ENCODE assay signal across 8 cellular contexts in the genomic region with DNA sequence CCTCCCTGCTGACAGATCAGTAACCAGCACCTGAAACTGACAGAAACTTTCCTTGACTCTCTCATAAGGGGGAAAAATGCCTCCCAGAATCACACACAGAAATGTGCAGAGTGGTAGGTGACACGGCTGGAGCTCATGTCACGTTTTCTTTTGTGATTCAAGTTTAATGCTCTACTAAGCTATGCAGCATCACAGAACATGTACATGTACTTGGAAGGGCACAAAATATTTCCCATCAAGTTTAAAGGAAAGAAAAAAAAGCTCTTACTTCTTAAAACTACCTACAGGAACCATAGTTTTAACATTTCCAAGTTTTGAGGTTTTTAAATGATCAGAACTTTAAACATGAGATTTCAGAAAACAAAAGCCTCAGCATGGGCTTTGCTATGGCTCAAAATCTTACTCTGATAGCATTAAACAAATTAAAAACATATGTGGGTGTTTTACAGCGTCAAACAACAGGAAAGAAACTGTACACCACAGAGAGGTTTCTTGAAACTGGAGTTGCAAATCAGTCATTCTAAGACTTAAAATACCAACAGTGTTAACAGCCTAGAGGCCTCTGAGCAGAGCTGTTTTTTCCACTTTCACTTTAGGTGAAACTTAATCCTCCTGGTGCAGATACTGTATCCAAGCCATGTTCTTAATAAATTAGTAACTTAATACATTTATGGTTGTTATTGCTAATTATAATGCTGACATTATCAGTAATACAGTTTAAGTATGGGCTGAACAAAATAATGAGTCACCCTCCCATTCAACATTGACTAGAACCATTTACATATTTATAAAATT. TPM values are rescaled to one million over a fixed set of nuclear protein-coding genes. Genes with fewer than 3 reads are reported as not detected.
DNase-seq lines count a peak whose midpoint lies in the region; ATAC-seq and TF ChIP-seq lines count a peak whose summit lies in the region.

No MANE protein-coding gene starts in this region.

- H3K36me3 ChIP-seq in psoas muscle (ENCODE audit: insufficient read depth in 1 of 2, low read depth in 1 of 2) = peaks cover 0 to 7% of the 10 kb centered on the region in 2 donors

- no peak for TF ChIP-seq POLR2A in NB4 (IDR thresholded peaks at IDR 0.05; ENCODE audit: extremely low read depth, insufficient read length)

- intact Hi-C loops in psoas muscle (cut with DNase I) = no loop called here

- H3K9me3 ChIP-seq in psoas muscle = no peaks in the 10 kb centered on the region

- H3K4me1 Mint-ChIP-seq in effector memory CD8-positive, alpha-beta T cell (ENCODE audit: low read depth in 2 of 2) = peaks cover 76 to 86% of the 10 kb centered on the region in 2 donors

- H3K4me3 ChIP-seq in HFF-Myc (replicated peaks; ENCODE audit: low read depth, low read length) = peak overlapping the region; percentile 31
- H3K4me3 ChIP-seq in NB4 (ENCODE audit: low read depth, low read length) = peak overlapping the region; percentile 48
- H3K4me3 ChIP-seq in psoas muscle = peak overlapping the region; percentile 26

- peaks cover 90% of the 10 kb centered on the region for H3K36me3 Mint-ChIP-seq in effector memory CD8-positive, alpha-beta T cell (ENCODE audit: insufficient read depth)

- ATAC-seq in activated CD4-positive, CD25-positive, alpha-beta regulatory T cell treated with anti-CD3 and anti-CD28 coated beads, Interleukin-2, amount 50 U/mL, for 24 hours = peak; percentile 79 to 80
- peak; percentile 64 for ATAC-seq in effector memory CD8-positive, alpha-beta T cell (replicated peaks)
- ATAC-seq in psoas muscle = peak; percentile 33 to 62 (median 50)

- no peak for TF ChIP-seq CTCF in HFF-Myc (IDR thresholded peaks at IDR 0.05; ENCODE audit: low read depth, low read length, missing control alignments)
- TF ChIP-seq CTCF in NB4 (IDR thresholded peaks at IDR 0.05; ENCODE audit: low read depth, low read length) = no peak
- no peak for TF ChIP-seq CTCF in psoas muscle (IDR thresholded peaks at IDR 0.05)

- no peaks in the 10 kb centered on the region for H3K9me3 Mint-ChIP-seq in effector memory CD8-positive, alpha-beta T cell

- no peaks in the 10 kb centered on the region for H3K27me3 Mint-ChIP-seq in effector memory CD8-positive, alpha-beta T cell

- H3K27me3 ChIP-seq in psoas muscle (ENCODE audit: insufficient read depth in 3 of 3, low read length in 2 of 3) = no peaks in the 10 kb centered on the region

- H3K4me3 Mint-ChIP-seq in effector memory CD8-positive, alpha-beta T cell = peak overlapping the region; percentile 82 to 84

- H3K4me1 ChIP-seq in psoas muscle = peaks cover 65% of the 10 kb centered on the region

- WGBS in psoas muscle, 3 donors = 19 to 32% (median 25%) methylated on average over 3 of the region's 3 CpGs

- peak overlapping the region; percentile 86 for H3K27ac ChIP-seq in psoas muscle

- no peak for DNase-seq in activated CD4-positive, CD25-positive, alpha-beta regulatory T cell treated with anti-CD3 and anti-CD28 coated beads, Interleukin-2, amount 50 U/mL, for 72 hours
- DNase-seq in HFF-Myc (ENCODE audit: extremely low read depth, low read depth) (peak; percentile 86), NB4 (ENCODE audit: low read depth) (no peak), psoas muscle (no peak), SIG-M5 treated with dmso at 0.1 percent for 504 hours (lab: John Stamatoyannopoulos, UW; ENCODE audit: unreplicated experiment) (no peak)
- DNase-seq in effector memory CD8-positive, alpha-beta T cell = peak in 1 of 3 experiments; percentile 23
- no peak for DNase-seq in stimulated activated CD4-positive, alpha-beta T cell treated with anti-CD3 and anti-CD28 coated beads, Interleukin-15, amount 100 ng/mL, for 24 hours

- peak overlapping the region; percentile 98 for H3K27ac Mint-ChIP-seq in effector memory CD8-positive, alpha-beta T cell

RNA-seq across cellular contexts. Expression of a gene that starts 30.1 kb away (rescaled TPM):
- 10 to 100 TPM; 51.6 to 88.2 (median 78.6) TPM for total RNA-seq in psoas muscle
- 10 to 100 TPM; 16.4 to 43.9 (median 40.8) TPM for polyA plus RNA-seq in psoas muscle
